Comparison of ENCODE assay signal across 15 cellular contexts in the genomic region with DNA sequence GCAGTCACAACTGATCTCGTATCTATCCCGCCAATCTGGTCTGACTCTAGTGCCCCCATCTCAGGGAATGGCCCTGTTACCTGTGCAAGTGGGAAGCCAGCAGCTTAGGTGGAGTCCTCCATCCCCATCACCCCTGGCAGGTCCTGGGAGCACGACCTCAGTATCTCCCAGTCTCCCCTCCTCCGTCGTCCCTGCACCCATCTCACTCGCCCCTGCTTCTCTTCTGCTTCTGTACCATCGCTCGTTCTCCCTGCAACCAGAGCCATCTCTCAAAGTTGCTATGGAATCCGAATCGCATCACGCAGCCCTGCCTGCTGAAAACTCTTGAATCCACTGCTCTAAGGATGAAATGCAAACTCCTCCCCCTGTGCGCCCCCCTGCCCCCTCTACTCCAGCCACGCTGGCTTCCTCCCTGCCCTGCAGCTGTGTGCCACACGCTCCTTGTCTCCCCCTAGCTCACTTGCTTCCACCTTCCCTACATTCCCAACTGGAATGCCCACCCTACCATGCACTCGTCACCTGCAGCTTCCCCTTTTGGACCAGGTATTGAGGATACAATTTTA.
DNase-seq lines count a peak whose midpoint lies in the region; ATAC-seq and TF ChIP-seq lines count a peak whose summit lies in the region.
"Had no signal": no experiment of that assay in that cellular context is flagged by ENCODE, and none has a peak within 500 bp of the region (broad histone marks: within the 10 kb centered on the region; RNA-seq: fewer than 3 reads in every experiment).

No MANE protein-coding gene starts in this region.

- no peak for DNase-seq in activated naive CD4-positive, alpha-beta T cell treated with anti-CD3 and anti-CD28 coated beads, Interleukin-2, amount 50 U/mL, for 72 hours (ENCODE audit: low spot score in 2 of 2)
- no peak for DNase-seq in activated naive CD4-positive, alpha-beta T cell (lab: John Stamatoyannopoulos, UW)
- DNase-seq in memory B cell (ENCODE audit: low spot score in 2 of 2) (no peak), type B pancreatic cell (ENCODE audit: extremely low spot score, unreplicated experiment) (no peak), left lobe of liver (ENCODE audit: low spot score) (no peak), NCI-H510A treated with DMSO at 0.1 percent for 48 hours (lab: John Stamatoyannopoulos, UW) (no peak), NCI-H1930 (lab: John Stamatoyannopoulos, UW) (no peak)
- DNase-seq: activated CD8-positive, alpha-beta memory T cell treated with anti-CD3 and anti-CD28 coated beads, Interleukin-2, amount 10 ng/mL, durations not matched to agents 7 days and 5 days; activated gamma-delta T cell treated with Interleukin-2 at 50 U/mL for 16 hours; CD4-positive, alpha-beta T cell; Kasumi-1; left ventricle myocardium inferior; T-cell had no signal

- peak overlapping the region; percentile 51 to 83 for H3K27ac Mint-ChIP-seq in activated naive CD4-positive, alpha-beta T cell treated with anti-CD3 and anti-CD28 coated beads, Interleukin-2, amount 50 U/mL, for 72 hours
- H3K27ac Mint-ChIP-seq in activated T-helper 17 cell treated with anti-CD3 and anti-CD28 coated beads, Interleukin-2, amount 50 U/mL, for 72 hours = peak overlapping the region; percentile 53
- H3K27ac Mint-ChIP-seq in memory B cell = peak overlapping the region; percentile 14
- peak overlapping the region; percentile 74 for H3K27ac Mint-ChIP-seq in type B pancreatic cell
- H3K27ac Mint-ChIP-seq: activated CD8-positive, alpha-beta memory T cell treated with anti-CD3 and anti-CD28 coated beads, Interleukin-2, amount 10 ng/mL, durations not matched to agents 7 days and 5 days; CD4-positive, alpha-beta T cell had no signal

- no peaks in the 10 kb centered on the region for H3K27me3 Mint-ChIP-seq in activated T-helper 17 cell treated with anti-CD3 and anti-CD28 coated beads, Interleukin-2, amount 50 U/mL, for 72 hours
- H3K27me3 Mint-ChIP-seq in memory B cell = peaks cover 5% of the 10 kb centered on the region
- H3K27me3 Mint-ChIP-seq in type B pancreatic cell = no peaks in the 10 kb centered on the region
- H3K27me3 Mint-ChIP-seq: activated CD8-positive, alpha-beta memory T cell treated with anti-CD3 and anti-CD28 coated beads, Interleukin-2, amount 10 ng/mL, durations not matched to agents 7 days and 5 days; CD4-positive, alpha-beta T cell; T-cell had no signal

- peaks cover 11 to 13% of the 10 kb centered on the region in 2 donors for H3K36me3 Mint-ChIP-seq in activated naive CD4-positive, alpha-beta T cell treated with anti-CD3 and anti-CD28 coated beads, Interleukin-2, amount 50 U/mL, for 72 hours
- peaks cover 39% of the 10 kb centered on the region for H3K36me3 Mint-ChIP-seq in activated T-helper 17 cell treated with anti-CD3 and anti-CD28 coated beads, Interleukin-2, amount 50 U/mL, for 72 hours (ENCODE audit: low read depth)
- peaks cover 24% of the 10 kb centered on the region for H3K36me3 Mint-ChIP-seq in memory B cell
- H3K36me3 Mint-ChIP-seq in type B pancreatic cell = peaks cover 39% of the 10 kb centered on the region

- no peak overlapping the region for H3K4me3 Mint-ChIP-seq in activated T-helper 17 cell treated with anti-CD3 and anti-CD28 coated beads, Interleukin-2, amount 50 U/mL, for 72 hours
- H3K4me3 Mint-ChIP-seq in memory B cell = no peak overlapping the region
- H3K4me3 Mint-ChIP-seq in type B pancreatic cell = no peak overlapping the region
- H3K4me3 Mint-ChIP-seq: activated CD8-positive, alpha-beta memory T cell treated with anti-CD3 and anti-CD28 coated beads, Interleukin-2, amount 10 ng/mL, durations not matched to agents 7 days and 5 days; CD4-positive, alpha-beta T cell; T-cell had no signal

- TF ChIP-seq CTCF in type B pancreatic cell (conservative IDR thresholded peaks at IDR 0.05) = no peak

- H3K9me3 Mint-ChIP-seq in activated naive CD4-positive, alpha-beta T cell treated with anti-CD3 and anti-CD28 coated beads, Interleukin-2, amount 50 U/mL, for 72 hours = no peaks in the 10 kb centered on the region
- H3K9me3 Mint-ChIP-seq in activated T-helper 17 cell treated with anti-CD3 and anti-CD28 coated beads, Interleukin-2, amount 50 U/mL, for 72 hours = no peaks in the 10 kb centered on the region
- no peaks in the 10 kb centered on the region for H3K9me3 Mint-ChIP-seq in memory B cell
- no peaks in the 10 kb centered on the region for H3K9me3 Mint-ChIP-seq in type B pancreatic cell

- H3K4me1 Mint-ChIP-seq in activated T-helper 17 cell treated with anti-CD3 and anti-CD28 coated beads, Interleukin-2, amount 50 U/mL, for 72 hours = peaks cover 14% of the 10 kb centered on the region
- H3K4me1 Mint-ChIP-seq in memory B cell (peaks cover 31% of the 10 kb centered on the region), type B pancreatic cell (ENCODE audit: unreplicated experiment) (peaks cover 13% of the 10 kb centered on the region)

- no peak for ATAC-seq in activated naive CD4-positive, alpha-beta T cell treated with anti-CD3 and anti-CD28 coated beads, Interleukin-2, amount 50 U/mL, for 72 hours
- ATAC-seq in activated T-helper 17 cell treated with anti-CD3 and anti-CD28 coated beads, Interleukin-2, amount 50 U/mL, for 72 hours (replicated peaks) = no peak
- ATAC-seq in memory B cell (ENCODE audit: low read depth) (no peak), left lobe of liver (no peak)
- ATAC-seq: activated CD4-positive, CD25-positive, alpha-beta regulatory T cell treated with anti-CD3 and anti-CD28 coated beads, Interleukin-2, amount 50 U/mL, for 24 hours; activated CD8-positive, alpha-beta memory T cell treated with anti-CD3 and anti-CD28 coated beads, Interleukin-2, amount 10 ng/mL, durations not matched to agents 7 days and 5 days; T-cell had no signal

Comparison
In these comparisons a context has a peak if more than half of its experiments do, and no peak if none do; other contexts are left out.
1. H3K27ac Mint-ChIP-seq: peak in every context shown above with its lines; median percentile 74 in type B pancreatic cell; 67 in activated naive CD4-positive, alpha-beta T cell treated with anti-CD3 and anti-CD28 coated beads, Interleukin-2, amount 50 U/mL, for 72 hours; 53 in activated T-helper 17 cell treated with anti-CD3 and anti-CD28 coated beads, Interleukin-2, amount 50 U/mL, for 72 hours; 14 in memory B cell.